11 cellular contexts compared by ENCODE assay signal in the genomic region with DNA sequence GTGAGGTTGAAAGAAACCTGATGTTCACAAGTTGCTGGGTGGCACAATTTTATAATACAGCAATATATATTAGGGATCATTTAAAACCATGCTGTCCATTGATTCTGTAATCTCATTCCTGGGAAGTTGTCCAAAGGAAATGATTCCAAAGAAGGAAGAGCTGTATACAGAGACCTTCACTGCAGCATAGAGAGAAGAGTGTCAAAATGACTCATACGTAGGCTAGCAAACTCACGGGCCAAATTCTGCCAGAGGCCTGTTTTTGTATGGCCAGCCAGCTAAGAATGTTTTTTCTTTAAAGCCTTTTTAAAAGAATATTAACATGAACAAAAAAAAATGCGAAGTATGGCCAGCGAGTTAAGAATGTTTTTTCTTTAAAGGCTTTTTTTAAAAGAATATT.
DNase-seq lines count a peak whose midpoint lies in the region; ATAC-seq and TF ChIP-seq lines count a peak whose summit lies in the region.
"Had no signal": no experiment of that assay in that cellular context is flagged by ENCODE, and none has a peak within 500 bp of the region (broad histone marks: within the 10 kb centered on the region; RNA-seq: fewer than 3 reads in every experiment).

No MANE protein-coding gene starts in this region.

- TF ChIP-seq POLR2A in GM18505 (IDR thresholded peaks at IDR 0.05; ENCODE audit: borderline replicate concordance, extremely low read depth, insufficient read depth, insufficient read length), result no peak

- peaks cover 5% of the 10 kb centered on the region for H3K9me3 ChIP-seq in adipocyte (ENCODE audit: control insufficient read depth, low read length)

- no peaks in the 10 kb centered on the region for H3K36me3 ChIP-seq in adipocyte (ENCODE audit: control insufficient read depth, insufficient read depth, low read length, severe bottlenecking)

- H3K36me3 Mint-ChIP-seq in activated CD4-positive, alpha-beta T cell treated with anti-CD3 and anti-CD28 coated beads for 36 hours (ENCODE audit: low read depth), result no peaks in the 10 kb centered on the region
- H3K36me3 Mint-ChIP-seq: activated naive CD8-positive, alpha-beta T cell treated with anti-CD3 and anti-CD28 coated beads, Interleukin-2, amount 10 ng/mL, durations not matched to agents 7 days and 5 days had no signal

- H3K27me3 ChIP-seq in adipocyte (replicated peaks; ENCODE audit: control insufficient read depth, insufficient read depth, low read length), result no peaks in the 10 kb centered on the region

- CTCF ChIA-PET in activated CD4-positive, alpha-beta T cell treated with anti-CD3 and anti-CD28 coated beads for 36 hours (lab: Charles Lee), result interaction anchor here (0.7 kb wide), 1 partner anchor 376 kb away, joined by 5 read pairs; no protein-coding TSS in a partner anchor

- H3K4me1 ChIP-seq in adipocyte (ENCODE audit: control insufficient read depth, insufficient read depth, low read length), result peaks cover 13% of the 10 kb centered on the region

- intact Hi-C loops in activated CD4-positive, alpha-beta T cell treated with anti-CD3 and anti-CD28 coated beads for 36 hours (cut with DNase I, micrococcal nuclease), result no loop called here

- POLR2A ChIA-PET in activated CD4-positive, alpha-beta T cell treated with anti-CD3 and anti-CD28 coated beads for 36 hours (lab: Charles Lee), result no interaction called here

- H3K9ac ChIP-seq in adipocyte (ENCODE audit: low read length), result peak overlapping the region; percentile 38

- no peak overlapping the region for H3K4me3 ChIP-seq in HFF-Myc (replicated peaks; ENCODE audit: low read depth, low read length)
- peak overlapping the region; percentile 22 for H3K4me3 ChIP-seq in adipocyte (ENCODE audit: low read length)
- H3K4me3 ChIP-seq: GM12878 had no signal

- peaks cover 2% of the 10 kb centered on the region for H3K27me3 Mint-ChIP-seq in activated CD4-positive, alpha-beta T cell treated with anti-CD3 and anti-CD28 coated beads for 36 hours

- H3K4me1 Mint-ChIP-seq in activated CD4-positive, alpha-beta T cell treated with anti-CD3 and anti-CD28 coated beads for 36 hours, result no peaks in the 10 kb centered on the region
- H3K4me1 Mint-ChIP-seq: activated naive CD8-positive, alpha-beta T cell treated with anti-CD3 and anti-CD28 coated beads, Interleukin-2, amount 10 ng/mL, durations not matched to agents 7 days and 5 days had no signal

- no peak for TF ChIP-seq CTCF in HFF-Myc (IDR thresholded peaks at IDR 0.05; ENCODE audit: low read depth, low read length, missing control alignments)

- ATAC-seq in GM18505 (IDR thresholded peaks at IDR 0.05; ENCODE audit: unreplicated experiment), result no peak
- no peak for ATAC-seq in activated CD4-positive, alpha-beta T cell treated with anti-CD3 and anti-CD28 coated beads for 36 hours
- ATAC-seq: GM12878 had no signal

- H3K4me3 Mint-ChIP-seq in activated CD4-positive, alpha-beta T cell treated with anti-CD3 and anti-CD28 coated beads for 36 hours, result no peak overlapping the region
- H3K4me3 Mint-ChIP-seq: activated naive CD8-positive, alpha-beta T cell treated with anti-CD3 and anti-CD28 coated beads, Interleukin-2, amount 10 ng/mL, durations not matched to agents 7 days and 5 days; stimulated activated naive CD8-positive, alpha-beta T cell treated with anti-CD3 and anti-CD28 coated beads, Interleukin-15, Interleukin-2, amounts not matched to agents 100 ng/mL and 50 ng/mL, for 24 hours had no signal

- H3K9me3 Mint-ChIP-seq in activated CD4-positive, alpha-beta T cell treated with anti-CD3 and anti-CD28 coated beads for 36 hours (ENCODE audit: low read depth), result peaks cover 3% of the 10 kb centered on the region
- H3K9me3 Mint-ChIP-seq: stimulated activated naive CD8-positive, alpha-beta T cell treated with anti-CD3 and anti-CD28 coated beads, Interleukin-15, Interleukin-2, amounts not matched to agents 100 ng/mL and 50 ng/mL, for 24 hours had no signal

- no peak overlapping the region for H3K27ac Mint-ChIP-seq in activated CD4-positive, alpha-beta T cell treated with anti-CD3 and anti-CD28 coated beads for 36 hours
- H3K27ac Mint-ChIP-seq: activated naive CD8-positive, alpha-beta T cell treated with anti-CD3 and anti-CD28 coated beads, Interleukin-2, amount 10 ng/mL, durations not matched to agents 7 days and 5 days; stimulated activated naive CD8-positive, alpha-beta T cell treated with anti-CD3 and anti-CD28 coated beads, Interleukin-15, Interleukin-2, amounts not matched to agents 100 ng/mL and 50 ng/mL, for 24 hours had no signal

- peak; percentile 66 for DNase-seq in HFF-Myc (ENCODE audit: extremely low read depth, low read depth)
- peak; percentile 82 for DNase-seq in adipocyte (ENCODE audit: low read depth)
- peak; percentile 81 for DNase-seq in hepatic stellate cell (ENCODE audit: low spot score)
- DNase-seq in stromal cell of bone marrow (ENCODE audit: low read depth), result peak; percentile 91
- no peak for DNase-seq in activated CD4-positive, alpha-beta T cell treated with anti-CD3 and anti-CD28 coated beads for 36 hours
- no peak for DNase-seq in activated CD8-positive, alpha-beta memory T cell treated with anti-CD3 and anti-CD28 coated beads, Interleukin-2, amount 50 U/mL, for 4 hours
- DNase-seq: activated CD4-positive, CD25-positive, alpha-beta regulatory T cell; activated naive CD8-positive, alpha-beta T cell treated with anti-CD3 and anti-CD28 coated beads, Interleukin-2, amount 10 ng/mL, durations not matched to agents 7 days and 5 days had no signal

Comparison
In these comparisons a context has a peak if more than half of its experiments do, and no peak if none do; other contexts are left out.
1. DNase-seq: peak in HFF-Myc (single experiment), adipocyte (single experiment), hepatic stellate cell (single experiment) and stromal cell of bone marrow (single experiment); none in activated CD4-positive, alpha-beta T cell treated with anti-CD3 and anti-CD28 coated beads for 36 hours (single experiment) and activated CD8-positive, alpha-beta memory T cell treated with anti-CD3 and anti-CD28 coated beads, Interleukin-2, amount 50 U/mL, for 4 hours (single experiment).